11 cellular contexts compared by ENCODE assay signal in genomic region chr14:51847489-51847796, GRCh38. TPM values are rescaled to one million over a fixed set of nuclear protein-coding genes. Genes with fewer than 3 reads are reported as not detected.
A peak's percentile ranks its signal among the peaks of the same experiment; 100 is the strongest.
DNase-seq lines count a peak whose midpoint lies in the region; ATAC-seq, FAIRE-seq and TF ChIP-seq lines count a peak whose summit lies in the region.
"Had no signal": no experiment of that assay in that cellular context is flagged by ENCODE, and none has a peak within 500 bp of the region (broad histone marks: within the 10 kb centered on the region; RNA-seq: fewer than 3 reads in every experiment).

No MANE protein-coding gene starts in this region.

- H3K4me3 Mint-ChIP-seq in activated T-helper 2 cell treated with anti-CD3 and anti-CD28 coated beads, Interferon-gamma antibody, Interleukin-2, Interleukin-4, amounts not matched to agents 10 μg/mL and 5 μg/mL and 100 μg/mL, durations not matched to agents 14 hours and 24 hours and 36 hours (ENCODE audit: low read depth) = peak overlapping the region; percentile 78

- peaks cover 34% of the 10 kb centered on the region for H3K36me3 Mint-ChIP-seq in activated T-helper 2 cell treated with anti-CD3 and anti-CD28 coated beads, Interferon-gamma antibody, Interleukin-2, Interleukin-4, amounts not matched to agents 10 μg/mL and 5 μg/mL and 100 μg/mL, durations not matched to agents 14 hours and 24 hours and 36 hours (ENCODE audit: low read depth)

- intact Hi-C loops in right lobe of liver (cut with DNase I) (no loop called here), HepG2 (cut with micrococcal nuclease; ENCODE audit: unreplicated experiment) (no loop called here), esophagus squamous epithelium (cut with DNase I) (no loop called here)
- intact Hi-C loops in activated T-helper 2 cell treated with anti-CD3 and anti-CD28 coated beads, Interferon-gamma antibody, Interleukin-2, Interleukin-4, amounts not matched to agents 10 μg/mL and 5 μg/mL and 100 μg/mL, durations not matched to agents 14 hours and 24 hours and 36 hours (cut with micrococcal nuclease) = loop anchor here (1.0 to 5.0 kb wide), 11 partner anchors 13 to 1615 kb away; partner anchors contain the start of genes FRMD6, GNG2, RTRAF and SOS2

- H3K27ac Mint-ChIP-seq in activated T-helper 2 cell treated with anti-CD3 and anti-CD28 coated beads, Interferon-gamma antibody, Interleukin-2, Interleukin-4, amounts not matched to agents 10 μg/mL and 5 μg/mL and 100 μg/mL, durations not matched to agents 14 hours and 24 hours and 36 hours = peak overlapping the region; percentile 94

- H3K79me2 ChIP-seq in HepG2 (ENCODE audit: insufficient read depth, low read length) (no peaks in the 10 kb centered on the region), SK-N-SH (ENCODE audit: insufficient read depth) (no peaks in the 10 kb centered on the region)

- H3K4me2 ChIP-seq in HepG2 (ENCODE audit: low read depth, low read length) (no peak overlapping the region), SK-N-SH (no peak overlapping the region)

- no peaks in the 10 kb centered on the region for H3K27me3 Mint-ChIP-seq in activated T-helper 2 cell treated with anti-CD3 and anti-CD28 coated beads, Interferon-gamma antibody, Interleukin-2, Interleukin-4, amounts not matched to agents 10 μg/mL and 5 μg/mL and 100 μg/mL, durations not matched to agents 14 hours and 24 hours and 36 hours (ENCODE audit: low read depth)

- H3K9me3 ChIP-seq in right lobe of liver (no peaks in the 10 kb centered on the region), HepG2 (ENCODE audit: low read length) (no peaks in the 10 kb centered on the region), mesodermal cell (ENCODE audit: control insufficient read depth, low read length) (no peaks in the 10 kb centered on the region), SK-N-SH (no peaks in the 10 kb centered on the region), esophagus squamous epithelium (no peaks in the 10 kb centered on the region)

- TF ChIP-seq RAD21 in HepG2 (CRISPR knock-in tag; IDR thresholded peaks at IDR 0.05) (no peak), SK-N-SH (IDR thresholded peaks at IDR 0.05; ENCODE audit: low read length) (no peak)

- H3K9ac ChIP-seq in HepG2 (ENCODE audit: insufficient read depth, low read depth, low read length) (no peak overlapping the region), SK-N-SH (no peak overlapping the region)

- TF ChIP-seq POLR2A in right lobe of liver (IDR thresholded peaks at IDR 0.05) (no peak), HepG2 (IDR thresholded peaks at IDR 0.05; ENCODE audit: insufficient read depth in 1 of 2, low read depth in 2 of 2, low read length in 2 of 2) (no peak), esophagus squamous epithelium (IDR thresholded peaks at IDR 0.05) (no peak)

- H3K9me3 Mint-ChIP-seq in activated T-helper 2 cell treated with anti-CD3 and anti-CD28 coated beads, Interferon-gamma antibody, Interleukin-2, Interleukin-4, amounts not matched to agents 10 μg/mL and 5 μg/mL and 100 μg/mL, durations not matched to agents 14 hours and 24 hours and 36 hours = peaks cover 34% of the 10 kb centered on the region

- H3K27ac ChIP-seq in right lobe of liver (peak overlapping the region in 2 of 3 donors; percentile 59 to 66), HepG2 (ENCODE audit: extremely low read length, insufficient read depth, low read length) (no peak overlapping the region), mesodermal cell (ENCODE audit: low read depth, low read length, severe bottlenecking) (peak overlapping the region; percentile 92), SK-N-SH (ENCODE audit: low read depth in 2 of 2, low read length in 1 of 2) (no peak overlapping the region), esophagus squamous epithelium (peak overlapping the region in 1 of 4 donors; percentile 77)
- H3K27ac ChIP-seq: VCaP had no signal

- in situ Hi-C loops in HepG2 (cut with HindIII; ENCODE audit: extremely low pct_ligation_motif_present, low pct_unique_long_range_greater_than_20kb) = no loop called here

- no peaks in the 10 kb centered on the region for H3K36me3 ChIP-seq in right lobe of liver
- H3K36me3 ChIP-seq in HepG2 (replicated peaks in 1 of 2; ENCODE audit: control insufficient read depth in 1 of 2, insufficient read depth in 2 of 2, low read length in 2 of 2) = no peaks in the 10 kb centered on the region
- no peaks in the 10 kb centered on the region for H3K36me3 ChIP-seq in mesodermal cell (ENCODE audit: control insufficient read depth, insufficient read depth, low read length)
- H3K36me3 ChIP-seq in SK-N-SH (replicated peaks in 1 of 2; ENCODE audit: control insufficient read depth in 1 of 2, insufficient read depth in 2 of 2, low read length in 1 of 2) = no peaks in the 10 kb centered on the region
- H3K36me3 ChIP-seq in esophagus squamous epithelium = no peaks in the 10 kb centered on the region
- H3K36me3 ChIP-seq: right atrium auricular region had no signal

- POLR2A ChIA-PET in HepG2 (lab: Yijun Ruan, JAX) (no interaction called here), SK-N-SH (lab: Yijun Ruan, JAX) (no interaction called here)

- no peak for FAIRE-seq in HepG2 (lab: Jason Lieb, UNC)

- H3F3A ChIP-seq in SK-N-SH (replicated peaks; ENCODE audit: insufficient read depth) = no peaks in the 10 kb centered on the region

- no TSS peak for BruUV-seq in HepG2 (replicated peaks; lab: Mats Ljungman, UMichigan)

- no peak overlapping the region for H2AFZ ChIP-seq in HepG2 (ENCODE audit: low read length)
- H2AFZ ChIP-seq in SK-N-SH (ENCODE audit: low read depth) = no peak overlapping the region

- CTCF ChIA-PET in HepG2 (lab: Yijun Ruan, JAX; ENCODE audit: low intra/inter-chr PET ratio, low total read pairs) (no interaction called here), SK-N-SH (lab: Yijun Ruan, JAX) (interaction anchor here (1.1 to 2.3 kb wide), 3 partner anchors 21 to 104 kb away, joined by 3 to 6 read pairs (median 4); no protein-coding TSS in a partner anchor)

- H3K27me3 ChIP-seq in right lobe of liver = no peaks in the 10 kb centered on the region
- no peaks in the 10 kb centered on the region; a peak in 1 of 5 replicates for H3K27me3 ChIP-seq in HepG2 (ENCODE audit: control insufficient read depth in 1 of 2, insufficient read depth in 2 of 2, low read length in 2 of 2)
- no peaks in the 10 kb centered on the region for H3K27me3 ChIP-seq in SK-N-SH (ENCODE audit: insufficient read depth)
- no peaks in the 10 kb centered on the region for H3K27me3 ChIP-seq in esophagus squamous epithelium
- H3K27me3 ChIP-seq: right atrium auricular region had no signal

- ATAC-seq in right lobe of liver (no peak), HepG2 (no peak)

- DNase-seq in right lobe of liver (no peak), HepG2 (ENCODE audit: low spot score) (no peak), NCI-H1092 (lab: John Stamatoyannopoulos, UW) (no peak), NCI-H748 treated with DMSO at 0.1 percent for 48 hours (lab: John Stamatoyannopoulos, UW) (no peak), SK-N-SH (no peak), esophagus squamous epithelium (lab: John Stamatoyannopoulos, UW) (no peak)
- DNase-seq in activated T-helper 2 cell treated with anti-CD3 and anti-CD28 coated beads, Interferon-gamma antibody, Interleukin-2, Interleukin-4, amounts not matched to agents 10 μg/mL and 5 μg/mL and 100 μg/mL, durations not matched to agents 14 hours and 24 hours and 36 hours (ENCODE audit: low spot score) = no peak
- DNase-seq: NCI-H1048 had no signal

- H3K9me2 ChIP-seq in SK-N-SH = no peaks in the 10 kb centered on the region

- TF ChIP-seq EP300 in HepG2 (IDR thresholded peaks at IDR 0.05; ENCODE audit: low read depth in 2 of 2, low read length in 2 of 2) (no peak), HepG2 (CRISPR knock-in tag; IDR thresholded peaks at IDR 0.05; ENCODE audit: borderline replicate concordance) (no peak), SK-N-SH (IDR thresholded peaks at IDR 0.05; ENCODE audit: borderline replicate concordance in 1 of 2, low read depth in 1 of 2, low read length in 1 of 2) (no peak)

- H4K20me1 ChIP-seq in HepG2 (ENCODE audit: insufficient read depth, low read length) = no peaks in the 10 kb centered on the region
- H4K20me1 ChIP-seq in SK-N-SH (ENCODE audit: insufficient read depth) = no peaks in the 10 kb centered on the region

- H3K4me1 Mint-ChIP-seq in activated T-helper 2 cell treated with anti-CD3 and anti-CD28 coated beads, Interferon-gamma antibody, Interleukin-2, Interleukin-4, amounts not matched to agents 10 μg/mL and 5 μg/mL and 100 μg/mL, durations not matched to agents 14 hours and 24 hours and 36 hours (ENCODE audit: low read depth) = peaks cover 61% of the 10 kb centered on the region

- TF ChIP-seq CTCF in right lobe of liver (IDR thresholded peaks at IDR 0.05) = no peak
- no peak for TF ChIP-seq CTCF in HepG2 (CRISPR knock-in tag; IDR thresholded peaks at IDR 0.05)
- no peak for TF ChIP-seq CTCF in SK-N-SH (IDR thresholded peaks at IDR 0.05)
- TF ChIP-seq CTCF in esophagus squamous epithelium (IDR thresholded peaks at IDR 0.05) = no peak

- 24% methylated on average over 4 of the region's 4 CpGs for WGBS in right lobe of liver (ENCODE audit: insufficient coverage, low coverage, low lambda C conversion rate, missing lambda C conversion rate)
- 61% methylated on average over 4 of the region's 4 CpGs for WGBS in HepG2 (ENCODE audit: low lambda C conversion rate)
- WGBS in mesodermal cell (ENCODE audit: insufficient coverage in 2 of 2), 2 experiments = 86 to 95% methylated on average over 1 to 3 of the region's 4 CpGs
- 96% methylated on average over 4 of the region's 4 CpGs for WGBS in SK-N-SH (ENCODE audit: low lambda C conversion rate)
- 68 to 81% methylated on average over 4 of the region's 4 CpGs for whole genome bisulfite sequencing in esophagus squamous epithelium, 2 donors

- H3K4me1 ChIP-seq in right lobe of liver (no peaks in the 10 kb centered on the region), HepG2 (ENCODE audit: insufficient read depth, low read length) (no peaks in the 10 kb centered on the region), mesodermal cell (ENCODE audit: control insufficient read depth, insufficient read depth, low read length, poor library complexity, severe bottlenecking) (peaks cover 17% of the 10 kb centered on the region), SK-N-SH (ENCODE audit: control insufficient read depth in 1 of 2, insufficient read depth in 2 of 2, low read depth in 1 of 2, low read length in 1 of 2) (peaks cover 0 to 7% of the 10 kb centered on the region in 2 experiments; a peak in 2 of 4 replicates), esophagus squamous epithelium (peaks cover 0 to 13% (median 2%) of the 10 kb centered on the region in 3 donors)

- H3K4me3 ChIP-seq in right lobe of liver = no peak overlapping the region
- no peak overlapping the region for H3K4me3 ChIP-seq in HepG2 (replicated peaks in 1 of 3; ENCODE audit: insufficient read depth in 1 of 3, low read depth in 2 of 3, low read length in 3 of 3)
- H3K4me3 ChIP-seq in mesodermal cell (ENCODE audit: extremely low read depth, insufficient read depth, low read length, poor library complexity, severe bottlenecking) = no peak overlapping the region
- H3K4me3 ChIP-seq in SK-N-SH (ENCODE audit: low read depth in 2 of 2, low read length in 1 of 2) = no peak overlapping the region
- peak overlapping the region in 1 of 4 donors; percentile 53 for H3K4me3 ChIP-seq in esophagus squamous epithelium

RNA-seq across cellular contexts. Expression of gene GNG2, which starts 13.0 kb away (rescaled TPM):
- total RNA-seq in right lobe of liver (1 to 10 TPM; 1.9 to 7.6 (median 3.5) TPM), HepG2 (2016; rRNA removed; fragmentation: Illumina TruSeq; extraction: Trizol) (not detected in 2 replicates), esophagus squamous epithelium (1 to 10 TPM; 1.5 to 8.8 (median 3.7) TPM)
- total RNA-seq in HepG2 (2016; cell fraction: cytosol; rRNA removed; fragmentation: Illumina TruSeq; extraction: Trizol; ENCODE audit: low read depth) = not detected in 2 replicates
- not detected in 2 replicates for total RNA-seq in HepG2 (2016; cell fraction: insoluble cytoplasmic fraction; rRNA removed; fragmentation: Illumina TruSeq; extraction: Trizol)
- not detected in 2 replicates for total RNA-seq in HepG2 (2016; cell fraction: membrane; rRNA removed; fragmentation: Illumina TruSeq; extraction: Trizol)
- not detected in 2 replicates for total RNA-seq in HepG2 (2016; cell fraction: nucleus; rRNA removed; fragmentation: Illumina TruSeq; extraction: Trizol)
- polyA plus RNA-seq in HepG2 (2011; rRNA removed) (not detected in 2 replicates), SK-N-SH (2012; rRNA removed) (17.8 and 19.1 TPM in 2 replicates)
- not detected in 2 replicates for polyA plus RNA-seq in HepG2 (2011; cell fraction: cytosol; rRNA removed)
- not detected in 2 replicates for polyA plus RNA-seq in HepG2 (2011; cell fraction: nucleus; rRNA removed)
- polyA plus RNA-seq in HepG2 (2012) = not detected in 2 replicates
- polyA plus RNA-seq in HepG2 (2016; cell fraction: cytosol; fragmentation: Illumina TruSeq; extraction: Trizol; ENCODE audit: low read depth) = not detected in 2 replicates
- not detected in 2 replicates for polyA plus RNA-seq in HepG2 (2016; cell fraction: insoluble cytoplasmic fraction; fragmentation: Illumina TruSeq; extraction: Trizol; ENCODE audit: low read depth)
- not detected in 2 replicates for polyA plus RNA-seq in HepG2 (2016; cell fraction: membrane; fragmentation: Illumina TruSeq; extraction: Trizol; ENCODE audit: low read depth)
- not detected in 2 replicates for polyA plus RNA-seq in HepG2 (2016; cell fraction: nucleus; fragmentation: Illumina TruSeq; extraction: Trizol; ENCODE audit: insufficient read depth, low read depth)
- 0.42 TPM in 1 of 2 replicates, not detected in the other for polyA minus RNA-seq in HepG2 (2011; rRNA and poly(A)+ RNA removed; ENCODE audit: low replicate concordance)
- polyA minus RNA-seq in HepG2 (2011; cell fraction: cytosol; rRNA and poly(A)+ RNA removed) = not detected in 2 replicates
- not detected in 2 replicates for polyA minus RNA-seq in HepG2 (2011; cell fraction: nucleus; rRNA and poly(A)+ RNA removed)
- total RNA-seq in activated T-helper 2 cell treated with anti-CD3 and anti-CD28 coated beads, Interferon-gamma antibody, Interleukin-2, Interleukin-4, amounts not matched to agents 10 μg/mL and 5 μg/mL and 100 μg/mL, durations not matched to agents 14 hours and 24 hours and 36 hours = 120 and 128 TPM in 2 replicates
- polyA plus RNA-seq in mesodermal cell (2013, experiment 1 of 2) = 76.3 TPM
- polyA plus RNA-seq in mesodermal cell (2013, experiment 2 of 2) = 94.9 TPM
- 25.2 and 29.0 TPM in 2 replicates for polyA plus RNA-seq in SK-N-SH (2012; cell fraction: cytosol; rRNA removed)
- 8.2 and 8.9 TPM in 2 replicates for polyA plus RNA-seq in SK-N-SH (2012; cell fraction: nucleus; rRNA removed)

Comparison
In these comparisons a context has a peak if more than half of its experiments do, and no peak if none do; other contexts are left out.
1. H3K27ac ChIP-seq: peak in right lobe of liver (2 of 3) and mesodermal cell (single experiment); none in HepG2 (single experiment) and SK-N-SH (0 of 2).
2. RNA of gene GNG2, which starts 13.0 kb away (total RNA-seq): 120 to 128 TPM in activated T-helper 2 cell treated with anti-CD3 and anti-CD28 coated beads, Interferon-gamma antibody, Interleukin-2, Interleukin-4, amounts not matched to agents 10 μg/mL and 5 μg/mL and 100 μg/mL, durations not matched to agents 14 hours and 24 hours and 36 hours; 1.5 to 8.8 TPM in esophagus squamous epithelium, 1.9 to 7.6 TPM in right lobe of liver and not detected in HepG2; every median in the first group is over 10 times any median in the second.